In genomic region chr21:41482321-41482720, GRCh38 we compare ENCODE assay signal across 18 cellular contexts. TPM values are rescaled to one million over a fixed set of nuclear protein-coding genes. Genes with fewer than 3 reads are reported as not detected.
DNase-seq lines count a peak whose midpoint lies in the region; ATAC-seq and TF ChIP-seq lines count a peak whose summit lies in the region.
"Had no signal": no experiment of that assay in that cellular context is flagged by ENCODE, and none has a peak within 500 bp of the region (broad histone marks: within the 10 kb centered on the region; RNA-seq: fewer than 3 reads in every experiment).

No MANE protein-coding gene starts in this region.

- H3K4me3 ChIP-seq in astrocyte of the cerebellum (ENCODE audit: low read depth, low read length), result no peak overlapping the region
- no peak overlapping the region for H3K4me3 ChIP-seq in lower lobe of right lung

- peaks cover 4 to 5% (median 5%) of the 10 kb centered on the region in 4 donors for H3K4me1 Mint-ChIP-seq in naive thymus-derived CD8-positive, alpha-beta T cell

- H3K27ac ChIP-seq in KOPT-K1 (ENCODE audit: low read depth, low read length, poor library complexity, severe bottlenecking), result peak overlapping the region; percentile 6
- no peak overlapping the region for H3K27ac ChIP-seq in lower lobe of right lung
- H3K27ac ChIP-seq: WERI-Rb-1 had no signal

- H3K9me3 ChIP-seq in KOPT-K1 (ENCODE audit: insufficient read depth, low read length, poor library complexity, severe bottlenecking) (no peaks in the 10 kb centered on the region), lower lobe of right lung (no peaks in the 10 kb centered on the region)

- CTCF ChIA-PET in HEK293T (lab: Yijun Ruan, JAX), result no interaction called here

- peak; percentile 43 for DNase-seq in DMS79 treated with DMSO at 0.1 percent for 48 hours (lab: John Stamatoyannopoulos, UW)
- DNase-seq in astrocyte of the cerebellum (ENCODE audit: low read depth), result peak; percentile 91
- DNase-seq in myocyte (ENCODE audit: low read depth), result peak; percentile 14
- no peak for DNase-seq in naive thymus-derived CD8-positive, alpha-beta T cell
- no peak for DNase-seq in lower lobe of right lung
- no peak for DNase-seq in GM19240 (ENCODE audit: insufficient read length, low spot score)
- DNase-seq in HEK293T (ENCODE audit: extremely low spot score), result no peak
- DNase-seq: activated CD8-positive, alpha-beta T cell treated with anti-CD3 and anti-CD28 coated beads, Interleukin-2, amount 10 ng/mL, durations not matched to agents 7 days and 5 days; CD4-positive, alpha-beta T cell; foreskin melanocyte; GDM1; Kasumi-1; naive B cell; stimulated activated naive CD8-positive, alpha-beta T cell treated with anti-CD3 and anti-CD28 coated beads, Interleukin-15, Interleukin-2, amounts not matched to agents 100 U/mL and 50 U/mL, for 24 hours; WERI-Rb-1 had no signal

- peaks cover 33% of the 10 kb centered on the region for H3K4me1 ChIP-seq in lower lobe of right lung

- in situ Hi-C loops in astrocyte of the cerebellum (cut with HindIII; ENCODE audit: low sequenced_read_pairs), result no loop called here

- H3K36me3 Mint-ChIP-seq in naive thymus-derived CD8-positive, alpha-beta T cell, result no peaks in the 10 kb centered on the region
- H3K36me3 Mint-ChIP-seq: naive B cell had no signal

- ATAC-seq in naive thymus-derived CD8-positive, alpha-beta T cell, result no peak
- no peak for ATAC-seq in lower lobe of right lung
- ATAC-seq: activated CD8-positive, alpha-beta T cell treated with anti-CD3 and anti-CD28 coated beads, Interleukin-2, amount 10 ng/mL, durations not matched to agents 7 days and 5 days; stimulated activated naive CD8-positive, alpha-beta T cell treated with anti-CD3 and anti-CD28 coated beads, Interleukin-15, Interleukin-2, amounts not matched to agents 100 U/mL and 50 U/mL, for 24 hours had no signal

- TF ChIP-seq CTCF in astrocyte of the cerebellum (IDR thresholded peaks at IDR 0.05; ENCODE audit: low read depth, low read length, missing control alignments) (no peak), lower lobe of right lung (IDR thresholded peaks at IDR 0.05) (no peak)

- POLR2A ChIA-PET in naive thymus-derived CD8-positive, alpha-beta T cell (lab: Charles Lee), result no interaction called here
- POLR2A ChIA-PET in HEK293T (lab: Yijun Ruan, JAX), result no interaction called here

- no peaks in the 10 kb centered on the region for H3K27me3 ChIP-seq in lower lobe of right lung (ENCODE audit: low read depth)

- no peak overlapping the region for H3K4me3 Mint-ChIP-seq in naive thymus-derived CD8-positive, alpha-beta T cell
- H3K4me3 Mint-ChIP-seq: activated CD8-positive, alpha-beta T cell treated with anti-CD3 and anti-CD28 coated beads, Interleukin-2, amount 10 ng/mL, durations not matched to agents 7 days and 5 days; CD4-positive, alpha-beta T cell; naive B cell had no signal

- H3K36me3 ChIP-seq in KOPT-K1 (ENCODE audit: insufficient read depth, low read length) (no peaks in the 10 kb centered on the region), lower lobe of right lung (peaks cover 7% of the 10 kb centered on the region)
- H3K36me3 ChIP-seq: WERI-Rb-1 had no signal

- intact Hi-C loops in lower lobe of right lung (cut with DNase I), result no loop called here

- H3K9me3 Mint-ChIP-seq in naive thymus-derived CD8-positive, alpha-beta T cell, result no peaks in the 10 kb centered on the region
- H3K9me3 Mint-ChIP-seq: CD4-positive, alpha-beta T cell; naive B cell had no signal

- no peak overlapping the region for H3K27ac Mint-ChIP-seq in naive thymus-derived CD8-positive, alpha-beta T cell
- H3K27ac Mint-ChIP-seq: activated CD8-positive, alpha-beta T cell treated with anti-CD3 and anti-CD28 coated beads, Interleukin-2, amount 10 ng/mL, durations not matched to agents 7 days and 5 days; CD4-positive, alpha-beta T cell; progenitor cell of endocrine pancreas had no signal

- H3K27me3 Mint-ChIP-seq in naive thymus-derived CD8-positive, alpha-beta T cell, result peaks cover 0 to 16% (median 6%) of the 10 kb centered on the region in 5 donors
- H3K27me3 Mint-ChIP-seq: progenitor cell of endocrine pancreas had no signal

TF ChIP-seq in HEK293T, 16 proteins besides CTCF, POLR2A, EP300 and RAD21:
- TF ChIP-seq L3MBTL2 (conservative IDR thresholded peaks at IDR 0.05) (no peak), FOXM1 (IDR thresholded peaks at IDR 0.05; ENCODE audit: borderline replicate concordance) (no peak), ARNT (IDR thresholded peaks at IDR 0.05) (no peak), TARDBP (IDR thresholded peaks at IDR 0.05) (no peak), FOXA1 (IDR thresholded peaks at IDR 0.05) (no peak), SP1 (IDR thresholded peaks at IDR 0.05) (no peak), BHLHE40 (IDR thresholded peaks at IDR 0.05; ENCODE audit: borderline replicate concordance) (no peak)
TF ChIP-seq in HEK293T: peak in this region for 0.

RNA-seq across cellular contexts. Expression of gene TMPRSS2, which starts 25.6 kb away (rescaled TPM):
- total RNA-seq in myocyte (not detected in 2 replicates), lower lobe of right lung (87.7 TPM)
- polyA plus RNA-seq in myocyte (2012), result not detected
- total RNA-seq in naive thymus-derived CD8-positive, alpha-beta T cell, result not detected
- not detected for polyA plus RNA-seq in naive thymus-derived CD8-positive, alpha-beta T cell
- total RNA-seq: activated CD8-positive, alpha-beta T cell treated with anti-CD3 and anti-CD28 coated beads, Interleukin-2, amount 10 ng/mL, durations not matched to agents 7 days and 5 days; CD4-positive, alpha-beta T cell; RPMI7951 had no signal

RNA-seq across cellular contexts. Expression of gene MX1, which starts 56.3 kb away (rescaled TPM):
- total RNA-seq in myocyte, result 14.0 and 22.6 TPM in 2 replicates
- polyA plus RNA-seq in myocyte (2012), result 3.3 TPM
- 10 to 100 TPM; 61.4 to 66.7 TPM for total RNA-seq in naive thymus-derived CD8-positive, alpha-beta T cell
- 10 to 100 TPM; 36.8 to 64.7 (median 44.8) TPM for polyA plus RNA-seq in naive thymus-derived CD8-positive, alpha-beta T cell
- 211 TPM for total RNA-seq in lower lobe of right lung

Comparison
In these comparisons a context has a peak if more than half of its experiments do, and no peak if none do; other contexts are left out.
1. DNase-seq: peak in DMS79 treated with DMSO at 0.1 percent for 48 hours (single experiment), astrocyte of the cerebellum (single experiment) and myocyte (single experiment); none in naive thymus-derived CD8-positive, alpha-beta T cell (0 of 10), lower lobe of right lung (single experiment), GM19240 (single experiment) and HEK293T (single experiment).
2. RNA of gene TMPRSS2, which starts 25.6 kb away (total RNA-seq): 87.7 TPM in lower lobe of right lung (single experiment); not detected in myocyte and not detected in naive thymus-derived CD8-positive, alpha-beta T cell; every median in the first group is over 10 times any median in the second.